10 cellular contexts compared by ENCODE assay signal in the genomic region with DNA sequence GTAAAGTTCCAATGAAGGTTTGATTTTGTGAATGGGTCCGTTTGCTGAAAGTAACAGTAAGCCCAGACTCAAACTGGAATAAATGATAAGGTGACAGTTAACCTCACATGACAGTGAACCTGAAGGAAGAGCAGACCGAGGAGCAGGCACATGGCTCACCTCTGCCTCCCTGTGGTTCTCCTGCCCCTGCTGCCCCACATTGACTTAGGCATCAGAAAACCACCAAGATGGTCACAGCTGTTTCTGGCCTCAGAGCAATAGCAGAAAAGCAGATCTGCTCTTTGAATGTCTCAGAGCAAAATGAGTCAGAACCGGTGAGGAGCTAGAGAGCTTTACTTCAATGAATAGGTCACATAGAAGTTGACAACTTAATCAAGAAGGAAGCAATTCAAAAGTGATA.
DNase-seq lines count a peak whose midpoint lies in the region; ATAC-seq and TF ChIP-seq lines count a peak whose summit lies in the region.
"Had no signal": no experiment of that assay in that cellular context is flagged by ENCODE, and none has a peak within 500 bp of the region (broad histone marks: within the 10 kb centered on the region; RNA-seq: fewer than 3 reads in every experiment).

No MANE protein-coding gene starts in this region.

- H3K4me3 Mint-ChIP-seq in activated CD4-positive, alpha-beta T cell treated with anti-CD3 and anti-CD28 coated beads for 36 hours, result no peak overlapping the region
- H3K4me3 Mint-ChIP-seq in activated CD4-positive, alpha-beta T cell treated with anti-CD3 and anti-CD28 coated beads, Interleukin-2, amount 10 ng/mL, durations not matched to agents 24 days and 14 days, result no peak overlapping the region
- H3K4me3 Mint-ChIP-seq: activated T-helper 1 cell treated with anti-CD3 and anti-CD28 coated beads, Interleukin-12 subunit alpha, Interleukin-12 subunit beta, Interleukin-2, Interleukin-4 antibody, amounts not matched to agents 30 ng/mL and 10 ng/mL and 1 ng/mL, durations not matched to agents 14 hours and 24 hours and 36 hours had no signal

- peak; percentile 53 for ATAC-seq in activated CD4-positive, alpha-beta T cell treated with anti-CD3 and anti-CD28 coated beads for 36 hours

- H3K36me3 Mint-ChIP-seq in activated CD4-positive, alpha-beta T cell treated with anti-CD3 and anti-CD28 coated beads for 36 hours (ENCODE audit: low read depth), result no peaks in the 10 kb centered on the region
- H3K36me3 Mint-ChIP-seq in activated CD4-positive, alpha-beta T cell treated with anti-CD3 and anti-CD28 coated beads, Interleukin-2, amount 10 ng/mL, durations not matched to agents 24 days and 14 days (ENCODE audit: low read depth), result no peaks in the 10 kb centered on the region

- no peaks in the 10 kb centered on the region for H3K36me3 ChIP-seq in tibial artery
- H3K36me3 ChIP-seq: SJCRH30 had no signal

- no peaks in the 10 kb centered on the region for H3K4me1 ChIP-seq in tibial artery
- H3K4me1 ChIP-seq: SJCRH30 had no signal

- H3K9me3 Mint-ChIP-seq in activated CD4-positive, alpha-beta T cell treated with anti-CD3 and anti-CD28 coated beads for 36 hours (ENCODE audit: low read depth), result no peaks in the 10 kb centered on the region
- no peaks in the 10 kb centered on the region for H3K9me3 Mint-ChIP-seq in activated CD4-positive, alpha-beta T cell treated with anti-CD3 and anti-CD28 coated beads, Interleukin-2, amount 10 ng/mL, durations not matched to agents 24 days and 14 days
- H3K9me3 Mint-ChIP-seq: activated T-helper 1 cell treated with anti-CD3 and anti-CD28 coated beads, Interleukin-12 subunit alpha, Interleukin-12 subunit beta, Interleukin-2, Interleukin-4 antibody, amounts not matched to agents 30 ng/mL and 10 ng/mL and 1 ng/mL, durations not matched to agents 14 hours and 24 hours and 36 hours had no signal

- DNase-seq in activated CD4-positive, alpha-beta T cell treated with anti-CD3 and anti-CD28 coated beads for 36 hours, result peak; percentile 46
- DNase-seq in activated CD4-positive, alpha-beta T cell treated with anti-CD3 and anti-CD28 coated beads, Interleukin-2, amount 10 ng/mL, durations not matched to agents 24 days and 14 days, result no peak
- peak; percentile 52 for DNase-seq in LHCN-M2 (ENCODE audit: low read depth)
- DNase-seq in astrocyte of the cerebellum (ENCODE audit: low read depth), result no peak
- DNase-seq in retinal pigment epithelial cell (ENCODE audit: low read depth), result no peak
- no peak for DNase-seq in NK-92 treated with Interleukin-12 subunit alpha and Interleukin-12 subunit beta, amount 100 ng/mL, for 24 hours (lab: John Stamatoyannopoulos, UW)
- DNase-seq in tibial artery, result no peak
- no peak for DNase-seq in GM13977 (ENCODE audit: low spot score)

- CTCF ChIA-PET in activated CD4-positive, alpha-beta T cell treated with anti-CD3 and anti-CD28 coated beads for 36 hours (lab: Charles Lee), result interaction anchor here (0.7 to 1.3 kb wide), 4 partner anchors 12 to 32 kb away, joined by 3 to 5 read pairs (median 3); no protein-coding TSS in a partner anchor

- no peaks in the 10 kb centered on the region for H3K27me3 ChIP-seq in tibial artery
- H3K27me3 ChIP-seq: SJCRH30 had no signal

- no peak overlapping the region for H3K27ac Mint-ChIP-seq in activated CD4-positive, alpha-beta T cell treated with anti-CD3 and anti-CD28 coated beads for 36 hours
- H3K27ac Mint-ChIP-seq in activated CD4-positive, alpha-beta T cell treated with anti-CD3 and anti-CD28 coated beads, Interleukin-2, amount 10 ng/mL, durations not matched to agents 24 days and 14 days, result no peak overlapping the region
- H3K27ac Mint-ChIP-seq: activated T-helper 1 cell treated with anti-CD3 and anti-CD28 coated beads, Interleukin-12 subunit alpha, Interleukin-12 subunit beta, Interleukin-2, Interleukin-4 antibody, amounts not matched to agents 30 ng/mL and 10 ng/mL and 1 ng/mL, durations not matched to agents 14 hours and 24 hours and 36 hours had no signal

- TF ChIP-seq CTCF in astrocyte of the cerebellum (IDR thresholded peaks at IDR 0.05; ENCODE audit: low read depth, low read length, missing control alignments) (peak; percentile 7), retinal pigment epithelial cell (conservative IDR thresholded peaks at IDR 0.05; ENCODE audit: low read depth, low read length) (peak; percentile 57), tibial artery (IDR thresholded peaks at IDR 0.05) (no peak), GM13977 (IDR thresholded peaks at IDR 0.05; ENCODE audit: extremely low read depth, insufficient read depth, missing control alignments) (no peak)

- no peaks in the 10 kb centered on the region for H3K4me1 Mint-ChIP-seq in activated CD4-positive, alpha-beta T cell treated with anti-CD3 and anti-CD28 coated beads for 36 hours
- no peaks in the 10 kb centered on the region for H3K4me1 Mint-ChIP-seq in activated CD4-positive, alpha-beta T cell treated with anti-CD3 and anti-CD28 coated beads, Interleukin-2, amount 10 ng/mL, durations not matched to agents 24 days and 14 days

- no peaks in the 10 kb centered on the region for H3K9me3 ChIP-seq in tibial artery
- H3K9me3 ChIP-seq: SJCRH30 had no signal

- no peak overlapping the region for H3K27ac ChIP-seq in tibial artery
- H3K27ac ChIP-seq: SJCRH30 had no signal

- intact Hi-C loops in activated CD4-positive, alpha-beta T cell treated with anti-CD3 and anti-CD28 coated beads for 36 hours (cut with DNase I, micrococcal nuclease), result loop anchor here (5.0 to 10.0 kb wide), 2 partner anchors 496 to 1219 kb away; no protein-coding TSS in a partner anchor
- intact Hi-C loops in activated CD4-positive, alpha-beta T cell treated with anti-CD3 and anti-CD28 coated beads, Interleukin-2, amount 10 ng/mL, durations not matched to agents 24 days and 14 days (cut with micrococcal nuclease), result no loop called here
- intact Hi-C loops in tibial artery (cut with DNase I; ENCODE audit: low total_unique reads), result no loop called here

- H3K4me3 ChIP-seq in astrocyte of the cerebellum (ENCODE audit: low read depth, low read length) (no peak overlapping the region), retinal pigment epithelial cell (ENCODE audit: low read length) (no peak overlapping the region), tibial artery (no peak overlapping the region)
- H3K4me3 ChIP-seq: SJCRH30 had no signal

- in situ Hi-C loops in astrocyte of the cerebellum (cut with HindIII; ENCODE audit: low sequenced_read_pairs), result no loop called here
- in situ Hi-C loops in GM13977 (cut with MboI; ENCODE audit: low pct_unique_long_range_greater_than_20kb, low sequenced_read_pairs, unreplicated experiment), result no loop called here

- H3K27me3 Mint-ChIP-seq in activated CD4-positive, alpha-beta T cell treated with anti-CD3 and anti-CD28 coated beads for 36 hours, result no peaks in the 10 kb centered on the region
- no peaks in the 10 kb centered on the region for H3K27me3 Mint-ChIP-seq in activated CD4-positive, alpha-beta T cell treated with anti-CD3 and anti-CD28 coated beads, Interleukin-2, amount 10 ng/mL, durations not matched to agents 24 days and 14 days

- POLR2A ChIA-PET in activated CD4-positive, alpha-beta T cell treated with anti-CD3 and anti-CD28 coated beads for 36 hours (lab: Charles Lee), result no interaction called here

Comparison
In these comparisons a context has a peak if more than half of its experiments do, and no peak if none do; other contexts are left out.
1. DNase-seq: peak in activated CD4-positive, alpha-beta T cell treated with anti-CD3 and anti-CD28 coated beads for 36 hours (single experiment) and LHCN-M2 (single experiment); none in activated CD4-positive, alpha-beta T cell treated with anti-CD3 and anti-CD28 coated beads, Interleukin-2, amount 10 ng/mL, durations not matched to agents 24 days and 14 days (single experiment), astrocyte of the cerebellum (single experiment), retinal pigment epithelial cell (single experiment), NK-92 treated with Interleukin-12 subunit alpha and Interleukin-12 subunit beta, amount 100 ng/mL, for 24 hours (single experiment), tibial artery (0 of 2) and GM13977 (single experiment).
2. intact Hi-C loops: an anchor here in activated CD4-positive, alpha-beta T cell treated with anti-CD3 and anti-CD28 coated beads for 36 hours (5.0 to 10.0 kb wide); none called in activated CD4-positive, alpha-beta T cell treated with anti-CD3 and anti-CD28 coated beads, Interleukin-2, amount 10 ng/mL, durations not matched to agents 24 days and 14 days and tibial artery.
3. CTCF ChIP-seq: peak in astrocyte of the cerebellum (single experiment) and retinal pigment epithelial cell (single experiment); none in tibial artery (0 of 2) and GM13977 (single experiment).